1 cellular context compared by ENCODE assay signal in the genomic region with DNA sequence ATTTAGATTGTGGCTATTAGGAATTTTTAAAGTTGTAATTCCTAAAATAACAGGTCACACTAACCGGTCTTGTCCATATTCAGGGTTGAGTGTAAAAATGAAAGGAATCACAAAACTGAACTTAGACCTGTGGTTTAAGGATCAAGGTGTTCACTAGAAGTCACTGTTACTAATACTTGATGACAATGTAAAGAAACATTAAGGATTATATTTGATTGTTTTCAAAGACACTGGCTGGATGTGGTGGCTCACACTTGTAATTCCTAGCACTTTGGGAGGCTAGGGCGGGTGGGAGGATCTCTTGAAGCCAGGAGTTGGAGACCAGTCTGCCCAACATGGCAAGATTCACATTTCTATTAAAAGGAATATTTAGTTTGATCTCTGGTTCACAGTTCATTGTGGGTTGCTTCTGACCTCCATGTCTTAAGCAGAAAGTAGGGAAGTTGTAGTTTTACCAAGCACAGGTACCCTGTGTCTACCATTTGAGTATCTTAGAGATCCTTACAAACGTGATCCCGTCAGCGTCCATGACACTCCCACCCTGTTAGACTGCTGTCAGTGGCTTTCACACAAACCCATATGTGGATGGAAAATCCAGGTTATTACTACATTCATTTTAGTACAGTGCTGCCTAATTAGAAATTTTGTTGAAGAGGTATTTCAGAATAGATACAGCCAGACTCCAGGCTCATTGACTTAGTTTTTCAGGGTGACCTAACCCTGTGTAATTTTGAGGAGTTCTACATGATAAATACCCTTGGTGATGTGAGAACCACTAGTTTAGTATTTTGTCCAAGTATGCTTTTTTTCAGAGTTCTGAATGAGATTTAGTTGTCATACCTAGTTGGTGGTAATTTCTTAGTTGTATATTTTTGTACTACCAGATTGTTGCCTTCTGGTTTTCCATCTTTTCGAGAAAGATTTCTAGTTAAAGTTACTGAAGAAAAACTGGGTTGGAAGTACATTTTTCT.
A peak's percentile ranks its signal among the peaks of the same experiment; 100 is the strongest.
TF ChIP-seq lines count a peak whose summit lies in the region.

No MANE protein-coding gene starts in this region.

TF ChIP-seq in SK-N-SH treated with all-trans-retinoic acid at 6 μM for 48 hours, 23 proteins besides CTCF, POLR2A, EP300 and RAD21 (continued from another document):
- TF ChIP-seq, protein P1, sequence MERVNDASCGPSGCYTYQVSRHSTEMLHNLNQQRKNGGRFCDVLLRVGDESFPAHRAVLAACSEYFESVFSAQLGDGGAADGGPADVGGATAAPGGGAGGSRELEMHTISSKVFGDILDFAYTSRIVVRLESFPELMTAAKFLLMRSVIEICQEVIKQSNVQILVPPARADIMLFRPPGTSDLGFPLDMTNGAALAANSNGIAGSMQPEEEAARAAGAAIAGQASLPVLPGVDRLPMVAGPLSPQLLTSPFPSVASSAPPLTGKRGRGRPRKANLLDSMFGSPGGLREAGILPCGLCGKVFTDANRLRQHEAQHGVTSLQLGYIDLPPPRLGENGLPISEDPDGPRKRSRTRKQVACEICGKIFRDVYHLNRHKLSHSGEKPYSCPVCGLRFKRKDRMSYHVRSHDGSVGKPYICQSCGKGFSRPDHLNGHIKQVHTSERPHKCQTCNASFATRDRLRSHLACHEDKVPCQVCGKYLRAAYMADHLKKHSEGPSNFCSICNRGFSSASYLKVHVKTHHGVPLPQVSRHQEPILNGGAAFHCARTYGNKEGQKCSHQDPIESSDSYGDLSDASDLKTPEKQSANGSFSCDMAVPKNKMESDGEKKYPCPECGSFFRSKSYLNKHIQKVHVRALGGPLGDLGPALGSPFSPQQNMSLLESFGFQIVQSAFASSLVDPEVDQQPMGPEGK (CRISPR knock-in tag; IDR thresholded peaks at IDR 0.05; ENCODE audit: borderline replicate concordance): no peak
- no peak for TF ChIP-seq ZNF565 (CRISPR knock-in tag; conservative IDR thresholded peaks at IDR 0.05; ENCODE audit: low read depth)
- TF ChIP-seq ZFP3 (CRISPR knock-in tag; IDR thresholded peaks at IDR 0.05): no peak
- no peak for TF ChIP-seq OSR1 (CRISPR knock-in tag; IDR thresholded peaks at IDR 0.05)
- TF ChIP-seq TOX (CRISPR knock-in tag; IDR thresholded peaks at IDR 0.05; ENCODE audit: borderline replicate concordance): no peak; the same call in 1 of the 2 replicates
- TF ChIP-seq, protein P2, sequence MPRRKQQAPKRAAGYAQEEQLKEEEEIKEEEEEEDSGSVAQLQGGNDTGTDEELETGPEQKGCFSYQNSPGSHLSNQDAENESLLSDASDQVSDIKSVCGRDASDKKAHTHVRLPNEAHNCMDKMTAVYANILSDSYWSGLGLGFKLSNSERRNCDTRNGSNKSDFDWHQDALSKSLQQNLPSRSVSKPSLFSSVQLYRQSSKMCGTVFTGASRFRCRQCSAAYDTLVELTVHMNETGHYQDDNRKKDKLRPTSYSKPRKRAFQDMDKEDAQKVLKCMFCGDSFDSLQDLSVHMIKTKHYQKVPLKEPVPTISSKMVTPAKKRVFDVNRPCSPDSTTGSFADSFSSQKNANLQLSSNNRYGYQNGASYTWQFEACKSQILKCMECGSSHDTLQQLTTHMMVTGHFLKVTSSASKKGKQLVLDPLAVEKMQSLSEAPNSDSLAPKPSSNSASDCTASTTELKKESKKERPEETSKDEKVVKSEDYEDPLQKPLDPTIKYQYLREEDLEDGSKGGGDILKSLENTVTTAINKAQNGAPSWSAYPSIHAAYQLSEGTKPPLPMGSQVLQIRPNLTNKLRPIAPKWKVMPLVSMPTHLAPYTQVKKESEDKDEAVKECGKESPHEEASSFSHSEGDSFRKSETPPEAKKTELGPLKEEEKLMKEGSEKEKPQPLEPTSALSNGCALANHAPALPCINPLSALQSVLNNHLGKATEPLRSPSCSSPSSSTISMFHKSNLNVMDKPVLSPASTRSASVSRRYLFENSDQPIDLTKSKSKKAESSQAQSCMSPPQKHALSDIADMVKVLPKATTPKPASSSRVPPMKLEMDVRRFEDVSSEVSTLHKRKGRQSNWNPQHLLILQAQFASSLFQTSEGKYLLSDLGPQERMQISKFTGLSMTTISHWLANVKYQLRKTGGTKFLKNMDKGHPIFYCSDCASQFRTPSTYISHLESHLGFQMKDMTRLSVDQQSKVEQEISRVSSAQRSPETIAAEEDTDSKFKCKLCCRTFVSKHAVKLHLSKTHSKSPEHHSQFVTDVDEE (CRISPR knock-in tag; IDR thresholded peaks at IDR 0.05): no peak
- no peak for TF ChIP-seq CSDC2 (CRISPR knock-in tag; IDR thresholded peaks at IDR 0.05)
- TF ChIP-seq RARB (CRISPR knock-in tag; IDR thresholded peaks at IDR 0.05): no peak
- peak; percentile 81; the same call in 1 of the 2 replicates for TF ChIP-seq ARNTL (CRISPR knock-in tag; IDR thresholded peaks at IDR 0.05; ENCODE audit: borderline replicate concordance, low read depth)
- TF ChIP-seq ZFP30 (CRISPR knock-in tag; IDR thresholded peaks at IDR 0.05): no peak
- TF ChIP-seq ESRRG (CRISPR knock-in tag; IDR thresholded peaks at IDR 0.05): 0 out of 2 replicates have a peak, but pooled peaks have one; percentile 17
- TF ChIP-seq TCF4 (CRISPR knock-in tag; IDR thresholded peaks at IDR 0.05; ENCODE audit: borderline replicate concordance): no peak
- TF ChIP-seq, protein P3, sequence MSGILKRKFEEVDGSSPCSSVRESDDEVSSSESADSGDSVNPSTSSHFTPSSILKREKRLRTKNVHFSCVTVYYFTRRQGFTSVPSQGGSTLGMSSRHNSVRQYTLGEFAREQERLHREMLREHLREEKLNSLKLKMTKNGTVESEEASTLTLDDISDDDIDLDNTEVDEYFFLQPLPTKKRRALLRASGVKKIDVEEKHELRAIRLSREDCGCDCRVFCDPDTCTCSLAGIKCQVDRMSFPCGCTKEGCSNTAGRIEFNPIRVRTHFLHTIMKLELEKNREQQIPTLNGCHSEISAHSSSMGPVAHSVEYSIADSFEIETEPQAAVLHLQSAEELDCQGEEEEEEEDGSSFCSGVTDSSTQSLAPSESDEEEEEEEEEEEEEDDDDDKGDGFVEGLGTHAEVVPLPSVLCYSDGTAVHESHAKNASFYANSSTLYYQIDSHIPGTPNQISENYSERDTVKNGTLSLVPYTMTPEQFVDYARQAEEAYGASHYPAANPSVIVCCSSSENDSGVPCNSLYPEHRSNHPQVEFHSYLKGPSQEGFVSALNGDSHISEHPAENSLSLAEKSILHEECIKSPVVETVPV (CRISPR knock-in tag; IDR thresholded peaks at IDR 0.05): peak; percentile 74; the same call in 1 of the 2 replicates
- TF ChIP-seq ISL1 (CRISPR knock-in tag; IDR thresholded peaks at IDR 0.05): no peak
- no peak for TF ChIP-seq ZNF70 (CRISPR knock-in tag; IDR thresholded peaks at IDR 0.05)
- no peak for TF ChIP-seq BACH2 (CRISPR knock-in tag; IDR thresholded peaks at IDR 0.05; ENCODE audit: borderline replicate concordance)
TF ChIP-seq in SK-N-SH treated with all-trans-retinoic acid at 6 μM for 48 hours: peak in this region for 3.
